Comparison of ENCODE assay signal across 1 cellular context in genomic region chr4:67721770-67722597, GRCh38.
TF ChIP-seq lines count a peak whose summit lies in the region.

No MANE protein-coding gene starts in this region.

TF ChIP-seq in SK-N-SH treated with all-trans-retinoic acid at 6 μM for 48 hours, 23 proteins besides CTCF, POLR2A, EP300 and RAD21 (continued from another document):
- TF ChIP-seq CREB5 (CRISPR knock-in tag; IDR thresholded peaks at IDR 0.05; ENCODE audit: low read depth) (peak; percentile 91), CSDC2 (CRISPR knock-in tag; IDR thresholded peaks at IDR 0.05) (peak; percentile 99), GLIS3 (CRISPR knock-in tag; IDR thresholded peaks at IDR 0.05) (peak; percentile 95), TOX (CRISPR knock-in tag; IDR thresholded peaks at IDR 0.05; ENCODE audit: borderline replicate concordance) (peak; percentile 93)
- TF ChIP-seq, protein P1, sequence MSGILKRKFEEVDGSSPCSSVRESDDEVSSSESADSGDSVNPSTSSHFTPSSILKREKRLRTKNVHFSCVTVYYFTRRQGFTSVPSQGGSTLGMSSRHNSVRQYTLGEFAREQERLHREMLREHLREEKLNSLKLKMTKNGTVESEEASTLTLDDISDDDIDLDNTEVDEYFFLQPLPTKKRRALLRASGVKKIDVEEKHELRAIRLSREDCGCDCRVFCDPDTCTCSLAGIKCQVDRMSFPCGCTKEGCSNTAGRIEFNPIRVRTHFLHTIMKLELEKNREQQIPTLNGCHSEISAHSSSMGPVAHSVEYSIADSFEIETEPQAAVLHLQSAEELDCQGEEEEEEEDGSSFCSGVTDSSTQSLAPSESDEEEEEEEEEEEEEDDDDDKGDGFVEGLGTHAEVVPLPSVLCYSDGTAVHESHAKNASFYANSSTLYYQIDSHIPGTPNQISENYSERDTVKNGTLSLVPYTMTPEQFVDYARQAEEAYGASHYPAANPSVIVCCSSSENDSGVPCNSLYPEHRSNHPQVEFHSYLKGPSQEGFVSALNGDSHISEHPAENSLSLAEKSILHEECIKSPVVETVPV (CRISPR knock-in tag; IDR thresholded peaks at IDR 0.05) = peak; percentile 84; the same call in 1 of the 2 replicates
